Comparison of ENCODE assay signal across 32 cellular contexts in genomic region chr22:26508148-26508547, GRCh38. TPM values are rescaled to one million over a fixed set of nuclear protein-coding genes. Genes with fewer than 3 reads are reported as not detected.
DNase-seq lines count a peak whose midpoint lies in the region; ATAC-seq, FAIRE-seq and TF ChIP-seq lines count a peak whose summit lies in the region.
"Had no signal": no experiment of that assay in that cellular context is flagged by ENCODE, and none has a peak within 500 bp of the region (broad histone marks: within the 10 kb centered on the region; RNA-seq: fewer than 3 reads in every experiment).

No MANE protein-coding gene starts in this region.

- CTCF ChIA-PET in HepG2 (lab: Yijun Ruan, JAX; ENCODE audit: low intra/inter-chr PET ratio, low total read pairs), result no interaction called here
- CTCF ChIA-PET in K562 (lab: Yijun Ruan, JAX; ENCODE audit: low intra/inter-chr PET ratio), result no interaction called here

- H3K9ac ChIP-seq in HepG2 (ENCODE audit: insufficient read depth, low read depth, low read length) (no peak overlapping the region), BLaER1 (no peak overlapping the region), K562 (ENCODE audit: insufficient read depth in 1 of 2, low read depth in 2 of 2, low read length in 2 of 2) (no peak overlapping the region)

- intact Hi-C loops in HepG2 (cut with micrococcal nuclease; ENCODE audit: unreplicated experiment), result no loop called here
- intact Hi-C loops in right lobe of liver (cut with DNase I), result no loop called here
- intact Hi-C loops in K562 (cut with micrococcal nuclease), result no loop called here
- intact Hi-C loops in sigmoid colon (cut with DNase I), result no loop called here

- H3K27ac ChIP-seq in HepG2 (ENCODE audit: extremely low read length, insufficient read depth, low read length), result no peak overlapping the region
- H3K27ac ChIP-seq in right lobe of liver, result no peak overlapping the region
- H3K27ac ChIP-seq in BLaER1, result peak overlapping the region; percentile 20; the same call in 1 of the 2 replicates
- no peak overlapping the region for H3K27ac ChIP-seq in K562 (ENCODE audit: extremely low read depth, low read depth, low read length)
- H3K27ac ChIP-seq in sigmoid colon, result no peak overlapping the region
- H3K27ac ChIP-seq: 22Rv1; A549; BLaER1 treated with 17β-estradiol and CSF1 and Interleukin-3, amounts not matched to agents 10 nM and 100 nM; C4-2B had no signal

- H3K27me3 ChIP-seq in HepG2 (ENCODE audit: control insufficient read depth in 1 of 2, insufficient read depth in 2 of 2, low read length in 2 of 2) (no peaks in the 10 kb centered on the region; a peak in 1 of 5 replicates), right lobe of liver (no peaks in the 10 kb centered on the region), BLaER1 (no peaks in the 10 kb centered on the region), K562 (ENCODE audit: control insufficient read depth in 2 of 2, insufficient read depth in 2 of 2, low read length in 2 of 2) (no peaks in the 10 kb centered on the region), sigmoid colon (no peaks in the 10 kb centered on the region)
- H3K27me3 ChIP-seq: BE2C; BLaER1 treated with 17β-estradiol and CSF1 and Interleukin-3, amounts not matched to agents 10 nM and 100 nM had no signal

- H3K4me2 ChIP-seq in HepG2 (ENCODE audit: low read depth, low read length) (no peak overlapping the region), BLaER1 (peak overlapping the region; percentile 95; the same call in 1 of the 2 replicates), K562 (ENCODE audit: insufficient read depth, low read length) (no peak overlapping the region)
- H3K4me2 ChIP-seq: A549 had no signal

- in situ Hi-C loops in HepG2 (cut with HindIII; ENCODE audit: extremely low pct_ligation_motif_present, low pct_unique_long_range_greater_than_20kb), result no loop called here
- in situ Hi-C loops in K562 (cut with MboI), result no loop called here

- FAIRE-seq in HepG2 (lab: Jason Lieb, UNC), result no peak
- no peak for FAIRE-seq in K562 (lab: Jason Lieb, UNC)
- FAIRE-seq: A204.1, A549, D721Med had no signal

- DNase-seq in HepG2 (ENCODE audit: low spot score) (no peak), right lobe of liver (no peak), K562 (ENCODE audit: extremely low read depth in 1 of 4, low spot score in 3 of 4) (no peak), NCI-H345 treated with DMSO at 0.1 percent for 48 hours (lab: John Stamatoyannopoulos, UW; ENCODE audit: unreplicated experiment) (no peak), sigmoid colon (no peak)
- DNase-seq: 8988T; ACHN; AML-193; BE2C; C1 segment of cervical spinal cord; Caco-2; Calu3; CD4-positive, alpha-beta memory T cell; CD4-positive, alpha-beta T cell; CD4-positive, CD25-positive, alpha-beta regulatory T cell; CD8-positive, alpha-beta memory T cell; CD8-positive, alpha-beta T cell; COR-L47; DMS 273 treated with DMSO at 0.1 percent for 48 hours; DMS153; DMS53; DMS79; DMS79 treated with DMSO at 0.1 percent for 48 hours; DND-41; EL had no signal

- TF ChIP-seq RAD21 in HepG2 (CRISPR knock-in tag; IDR thresholded peaks at IDR 0.05) (no peak), K562 (CRISPR knock-in tag; conservative IDR thresholded peaks at IDR 0.05 in 1 of 2, IDR thresholded peaks at IDR 0.05 in 1 of 2) (no peak)

- H3K79me2 ChIP-seq in HepG2 (ENCODE audit: insufficient read depth, low read length), result peaks cover 17% of the 10 kb centered on the region
- H3K79me2 ChIP-seq in K562 (ENCODE audit: control insufficient read depth, insufficient read depth, low read length), result peaks cover 29% of the 10 kb centered on the region

- H3K4me1 ChIP-seq in HepG2 (ENCODE audit: insufficient read depth, low read length), result peaks cover 9% of the 10 kb centered on the region
- peaks cover 0 to 17% (median 9%) of the 10 kb centered on the region in 4 donors for H3K4me1 ChIP-seq in right lobe of liver
- peaks cover 71% of the 10 kb centered on the region for H3K4me1 ChIP-seq in BLaER1
- peaks cover 0 to 3% of the 10 kb centered on the region in 2 experiments; a peak in 1 of 5 replicates for H3K4me1 ChIP-seq in K562 (replicated peaks in 1 of 2; ENCODE audit: control insufficient read depth in 2 of 2, insufficient read depth in 2 of 2, low read length in 2 of 2)
- H3K4me1 ChIP-seq in sigmoid colon, result peaks cover 0 to 23% (median 20%) of the 10 kb centered on the region in 4 donors
- H3K4me1 ChIP-seq: Caco-2 had no signal

- no peaks in the 10 kb centered on the region for H3K9me1 ChIP-seq in K562 (ENCODE audit: control insufficient read depth, insufficient read depth, low read length)

- BruUV-seq in HepG2 (replicated peaks; lab: Mats Ljungman, UMichigan) (no TSS peak), K562 (replicated peaks; lab: Mats Ljungman, UMichigan) (no TSS peak)

- H4K20me1 ChIP-seq in HepG2 (ENCODE audit: insufficient read depth, low read length), result no peaks in the 10 kb centered on the region
- H4K20me1 ChIP-seq in BLaER1, result peaks cover 11% of the 10 kb centered on the region; the same call in 1 of the 2 replicates
- no peaks in the 10 kb centered on the region for H4K20me1 ChIP-seq in K562 (replicated peaks; ENCODE audit: control insufficient read depth, insufficient read depth, low read length)

- TF ChIP-seq POLR2A in HepG2 (IDR thresholded peaks at IDR 0.05; ENCODE audit: insufficient read depth in 1 of 2, low read depth in 2 of 2, low read length in 2 of 2) (no peak), right lobe of liver (IDR thresholded peaks at IDR 0.05) (no peak), K562 (conservative IDR thresholded peaks at IDR 0.05) (no peak), sigmoid colon (IDR thresholded peaks at IDR 0.05) (no peak)

- no peak overlapping the region for H2AFZ ChIP-seq in HepG2 (ENCODE audit: low read length)
- no peak overlapping the region for H2AFZ ChIP-seq in K562 (ENCODE audit: low read depth, low read length)

- no peak for TF ChIP-seq CTCF in HepG2 (CRISPR knock-in tag; IDR thresholded peaks at IDR 0.05)
- TF ChIP-seq CTCF in right lobe of liver (IDR thresholded peaks at IDR 0.05), result no peak
- TF ChIP-seq CTCF in K562 (IDR thresholded peaks at IDR 0.05 in 2 of 3, conservative IDR thresholded peaks at IDR 0.05 in 1 of 3; ENCODE audit: insufficient read depth in 2 of 3, low read depth in 1 of 3, low read length in 3 of 3), result no peak
- TF ChIP-seq CTCF in sigmoid colon (IDR thresholded peaks at IDR 0.05), result no peak

- H3K36me3 ChIP-seq in HepG2 (replicated peaks in 1 of 2; ENCODE audit: control insufficient read depth in 1 of 2, insufficient read depth in 2 of 2, low read length in 2 of 2) (peaks cover 22 to 50% of the 10 kb centered on the region in 2 experiments), right lobe of liver (peaks cover 0 to 74% (median 33%) of the 10 kb centered on the region in 4 donors), BLaER1 (peaks cover 68% of the 10 kb centered on the region), K562 (ENCODE audit: control insufficient read depth, insufficient read depth, low read length) (peaks cover 74% of the 10 kb centered on the region), sigmoid colon (peaks cover 30 to 71% (median 51%) of the 10 kb centered on the region in 4 donors)

- H3K4me3 ChIP-seq in HepG2 (replicated peaks in 1 of 3; ENCODE audit: insufficient read depth in 1 of 3, low read depth in 2 of 3, low read length in 3 of 3), result no peak overlapping the region
- no peak overlapping the region for H3K4me3 ChIP-seq in right lobe of liver
- H3K4me3 ChIP-seq in BLaER1, result no peak overlapping the region
- H3K4me3 ChIP-seq in K562, result no peak overlapping the region
- no peak overlapping the region for H3K4me3 ChIP-seq in sigmoid colon
- H3K4me3 ChIP-seq: A549; BLaER1 treated with 17β-estradiol and CSF1 and Interleukin-3, amounts not matched to agents 10 nM and 100 nM had no signal

- TF ChIP-seq EP300 in HepG2 (IDR thresholded peaks at IDR 0.05; ENCODE audit: low read depth in 2 of 2, low read length in 2 of 2) (no peak), HepG2 (CRISPR knock-in tag; IDR thresholded peaks at IDR 0.05; ENCODE audit: borderline replicate concordance) (no peak), K562 (IDR thresholded peaks at IDR 0.05; ENCODE audit: low read length) (no peak), sigmoid colon (IDR thresholded peaks at IDR 0.05) (no peak)

- POLR2A ChIA-PET in HepG2 (lab: Yijun Ruan, JAX), result interaction anchor here (0.8 to 2.1 kb wide), 2 partner anchors 11 to 24 kb away, joined by 3 to 5 read pairs; partner anchors contain the start of genes HPS4 and SRRD
- POLR2A ChIA-PET in K562 (lab: Yijun Ruan, JAX), result no interaction called here

- H3K9me3 ChIP-seq in HepG2 (ENCODE audit: low read length), result no peaks in the 10 kb centered on the region
- no peaks in the 10 kb centered on the region for H3K9me3 ChIP-seq in right lobe of liver
- H3K9me3 ChIP-seq in BLaER1, result no peaks in the 10 kb centered on the region
- no peaks in the 10 kb centered on the region for H3K9me3 ChIP-seq in K562 (replicated peaks; ENCODE audit: control insufficient read depth, insufficient read depth, low read depth, low read length)
- H3K9me3 ChIP-seq in sigmoid colon, result no peaks in the 10 kb centered on the region
- H3K9me3 ChIP-seq: A549; BE2C; BLaER1 treated with 17β-estradiol and CSF1 and Interleukin-3, amounts not matched to agents 10 nM and 100 nM; Caco-2 had no signal

- ATAC-seq in HepG2, result no peak
- no peak for ATAC-seq in right lobe of liver
- ATAC-seq in K562, result no peak
- ATAC-seq: A549; CD8-positive, alpha-beta T cell had no signal

RNA-seq across cellular contexts. Expression of gene TFIP11, which starts 4.1 kb away (rescaled TPM):
- total RNA-seq in HepG2 (2016; rRNA removed; fragmentation: Illumina TruSeq; extraction: Trizol) (20.8 and 22.8 TPM in 2 replicates), right lobe of liver (10 to 100 TPM; 17.0 to 24.1 (median 21.6) TPM), K562 (2014; rRNA removed) (23.8 and 26.5 TPM in 2 replicates), K562 (2014; rRNA removed; fragmentation: Illumina TruSeq; extraction: Trizol) (25.2 and 26.1 TPM in 2 replicates), K562 (2015; rRNA removed; fragmentation: Illumina TruSeq; extraction: Trizol) (28.5 and 29.0 TPM in 2 replicates), K562 (2021) (31.7 and 38.1 TPM in 2 replicates), sigmoid colon (10 to 100 TPM; 14.0 to 19.1 (median 15.8) TPM)
- 2.5 and 2.8 TPM in 2 replicates for total RNA-seq in HepG2 (2016; cell fraction: cytosol; rRNA removed; fragmentation: Illumina TruSeq; extraction: Trizol; ENCODE audit: low read depth)
- total RNA-seq in HepG2 (2016; cell fraction: insoluble cytoplasmic fraction; rRNA removed; fragmentation: Illumina TruSeq; extraction: Trizol), result 20.2 and 22.6 TPM in 2 replicates
- 4.9 and 5.7 TPM in 2 replicates for total RNA-seq in HepG2 (2016; cell fraction: membrane; rRNA removed; fragmentation: Illumina TruSeq; extraction: Trizol)
- total RNA-seq in HepG2 (2016; cell fraction: nucleus; rRNA removed; fragmentation: Illumina TruSeq; extraction: Trizol), result 17.0 and 24.6 TPM in 2 replicates
- polyA plus RNA-seq in HepG2 (2011; rRNA removed) (15.4 and 18.4 TPM in 2 replicates), K562 (2011; rRNA removed) (29.7 and 30.8 TPM in 2 replicates), K562 (2014; fragmentation: Illumina TruSeq; extraction: Trizol) (22.6 and 26.6 TPM in 2 replicates), K562 (2014; fragmentation: Nextera tagmentation; extraction: Ambion mirVana) (10 to 100 TPM; 11.5 to 20.8 TPM), K562 (2014; rRNA removed) (19.3 and 21.5 TPM in 2 replicates), sigmoid colon (10 to 100 TPM in 2 of 3 donors, 1 to 10 TPM in 1; 8.4 to 18.2 (median 10.2) TPM)
- 11.9 and 14.9 TPM in 2 replicates for polyA plus RNA-seq in HepG2 (2011; cell fraction: cytosol; rRNA removed)
- 19.7 and 24.6 TPM in 2 replicates for polyA plus RNA-seq in HepG2 (2011; cell fraction: nucleus; rRNA removed)
- polyA plus RNA-seq in HepG2 (2012), result 11.8 and 16.2 TPM in 2 replicates
- 0.94 and 1.1 TPM in 2 replicates for polyA plus RNA-seq in HepG2 (2016; cell fraction: cytosol; fragmentation: Illumina TruSeq; extraction: Trizol; ENCODE audit: low read depth)
- polyA plus RNA-seq in HepG2 (2016; cell fraction: insoluble cytoplasmic fraction; fragmentation: Illumina TruSeq; extraction: Trizol; ENCODE audit: low read depth), result 16.1 and 16.3 TPM in 2 replicates
- polyA plus RNA-seq in HepG2 (2016; cell fraction: membrane; fragmentation: Illumina TruSeq; extraction: Trizol; ENCODE audit: low read depth), result 1.7 and 2.2 TPM in 2 replicates
- polyA plus RNA-seq in HepG2 (2016; cell fraction: nucleus; fragmentation: Illumina TruSeq; extraction: Trizol; ENCODE audit: insufficient read depth, low read depth), result 22.2 and 27.8 TPM in 2 replicates
- polyA minus RNA-seq in HepG2 (2011; rRNA and poly(A)+ RNA removed; ENCODE audit: low replicate concordance), result 32.9 and 35.2 TPM in 2 replicates
- polyA minus RNA-seq in HepG2 (2011; cell fraction: cytosol; rRNA and poly(A)+ RNA removed), result 11.9 and 15.1 TPM in 2 replicates
- polyA minus RNA-seq in HepG2 (2011; cell fraction: nucleus; rRNA and poly(A)+ RNA removed), result 30.3 and 31.2 TPM in 2 replicates
- total RNA-seq in K562 (2011; cell fraction: chromatin; rRNA removed; ENCODE audit: low replicate concordance), result 76.4 and 89.2 TPM in 2 replicates
- 51.2 and 58.4 TPM in 2 replicates for total RNA-seq in K562 (2011; cell fraction: nucleolus; rRNA removed)
- total RNA-seq in K562 (2011; cell fraction: nucleoplasm; rRNA removed), result 52.2 and 57.7 TPM in 2 replicates
- polyA plus RNA-seq in K562 (2011; cell fraction: cytosol; rRNA removed), result 26.8 and 27.0 TPM in 2 replicates
- polyA plus RNA-seq in K562 (2011; cell fraction: nucleus; rRNA removed), result 44.9 and 57.2 TPM in 2 replicates
- polyA plus RNA-seq in K562 (2012), result 21.5 and 23.8 TPM in 2 replicates
- 44.3 and 59.6 TPM in 2 replicates for polyA minus RNA-seq in K562 (2011; rRNA and poly(A)+ RNA removed)
- 18.2 and 23.7 TPM in 2 replicates for polyA minus RNA-seq in K562 (2011; cell fraction: cytosol; rRNA and poly(A)+ RNA removed)
- 21.0 and 46.0 TPM in 2 replicates for polyA minus RNA-seq in K562 (2011; cell fraction: nucleus; rRNA and poly(A)+ RNA removed)

RNA-seq across cellular contexts. Expression of gene SRRD, which starts 24.5 kb away (rescaled TPM):
- 36.6 and 56.5 TPM in 2 replicates for total RNA-seq in HepG2 (2016; rRNA removed; fragmentation: Illumina TruSeq; extraction: Trizol)
- total RNA-seq in HepG2 (2016; cell fraction: cytosol; rRNA removed; fragmentation: Illumina TruSeq; extraction: Trizol; ENCODE audit: low read depth), result 17.9 and 19.5 TPM in 2 replicates
- 32.5 and 46.6 TPM in 2 replicates for total RNA-seq in HepG2 (2016; cell fraction: insoluble cytoplasmic fraction; rRNA removed; fragmentation: Illumina TruSeq; extraction: Trizol)
- 41.5 and 47.4 TPM in 2 replicates for total RNA-seq in HepG2 (2016; cell fraction: membrane; rRNA removed; fragmentation: Illumina TruSeq; extraction: Trizol)
- total RNA-seq in HepG2 (2016; cell fraction: nucleus; rRNA removed; fragmentation: Illumina TruSeq; extraction: Trizol), result 15.6 and 20.0 TPM in 2 replicates
- polyA plus RNA-seq in HepG2 (2011; rRNA removed), result 21.8 and 22.8 TPM in 2 replicates
- 14.2 and 19.3 TPM in 2 replicates for polyA plus RNA-seq in HepG2 (2011; cell fraction: cytosol; rRNA removed)
- polyA plus RNA-seq in HepG2 (2011; cell fraction: nucleus; rRNA removed), result 6.5 and 12.7 TPM in 2 replicates
- polyA plus RNA-seq in HepG2 (2012), result 16.5 and 18.1 TPM in 2 replicates
- polyA plus RNA-seq in HepG2 (2016; cell fraction: cytosol; fragmentation: Illumina TruSeq; extraction: Trizol; ENCODE audit: low read depth), result 38.8 and 45.5 TPM in 2 replicates
- 54.6 and 54.9 TPM in 2 replicates for polyA plus RNA-seq in HepG2 (2016; cell fraction: insoluble cytoplasmic fraction; fragmentation: Illumina TruSeq; extraction: Trizol; ENCODE audit: low read depth)
- 41.2 and 47.5 TPM in 2 replicates for polyA plus RNA-seq in HepG2 (2016; cell fraction: membrane; fragmentation: Illumina TruSeq; extraction: Trizol; ENCODE audit: low read depth)
- polyA plus RNA-seq in HepG2 (2016; cell fraction: nucleus; fragmentation: Illumina TruSeq; extraction: Trizol; ENCODE audit: insufficient read depth, low read depth), result 23.9 and 26.3 TPM in 2 replicates
- polyA minus RNA-seq in HepG2 (2011; rRNA and poly(A)+ RNA removed; ENCODE audit: low replicate concordance), result 13.6 and 15.2 TPM in 2 replicates
- 8.6 and 10.8 TPM in 2 replicates for polyA minus RNA-seq in HepG2 (2011; cell fraction: cytosol; rRNA and poly(A)+ RNA removed)
- 14.0 and 18.3 TPM in 2 replicates for polyA minus RNA-seq in HepG2 (2011; cell fraction: nucleus; rRNA and poly(A)+ RNA removed)
- total RNA-seq in right lobe of liver, result 10 to 100 TPM; 11.4 to 15.2 (median 11.8) TPM
- 21.3 and 32.0 TPM in 2 replicates for total RNA-seq in K562 (2011; cell fraction: chromatin; rRNA removed; ENCODE audit: low replicate concordance)
- 11.2 and 13.3 TPM in 2 replicates for total RNA-seq in K562 (2011; cell fraction: nucleolus; rRNA removed)
- 16.1 and 17.9 TPM in 2 replicates for total RNA-seq in K562 (2011; cell fraction: nucleoplasm; rRNA removed)
- 13.5 and 14.2 TPM in 2 replicates for total RNA-seq in K562 (2014; rRNA removed)
- 34.4 and 39.1 TPM in 2 replicates for total RNA-seq in K562 (2014; rRNA removed; fragmentation: Illumina TruSeq; extraction: Trizol)
- total RNA-seq in K562 (2015; rRNA removed; fragmentation: Illumina TruSeq; extraction: Trizol), result 27.6 and 28.7 TPM in 2 replicates
- 35.1 and 35.5 TPM in 2 replicates for total RNA-seq in K562 (2021)
- polyA plus RNA-seq in K562 (2011; rRNA removed), result 29.4 and 59.4 TPM in 2 replicates
- 15.8 and 23.9 TPM in 2 replicates for polyA plus RNA-seq in K562 (2011; cell fraction: cytosol; rRNA removed)
- polyA plus RNA-seq in K562 (2011; cell fraction: nucleus; rRNA removed), result 13.6 and 13.8 TPM in 2 replicates
- 12.8 and 19.3 TPM in 2 replicates for polyA plus RNA-seq in K562 (2012)
- polyA plus RNA-seq in K562 (2014; fragmentation: Illumina TruSeq; extraction: Trizol), result 27.8 and 34.9 TPM in 2 replicates
- 1 to 10 TPM; 4.9 to 5.7 TPM for polyA plus RNA-seq in K562 (2014; fragmentation: Nextera tagmentation; extraction: Ambion mirVana)
- 28.0 and 34.6 TPM in 2 replicates for polyA plus RNA-seq in K562 (2014; rRNA removed)
- 30.1 and 47.2 TPM in 2 replicates for polyA minus RNA-seq in K562 (2011; rRNA and poly(A)+ RNA removed)
- polyA minus RNA-seq in K562 (2011; cell fraction: cytosol; rRNA and poly(A)+ RNA removed), result 7.0 and 20.5 TPM in 2 replicates
- 4.2 and 7.7 TPM in 2 replicates for polyA minus RNA-seq in K562 (2011; cell fraction: nucleus; rRNA and poly(A)+ RNA removed)
- 10 to 100 TPM in 3 of 4 donors, 1 to 10 TPM in 1; 10.0 to 17.4 (median 11.3) TPM for total RNA-seq in sigmoid colon
- polyA plus RNA-seq in sigmoid colon, result 10 to 100 TPM in 1 of 3 donors, 1 to 10 TPM in 2; 4.4 to 10.0 (median 4.8) TPM

RNA-seq across cellular contexts. Expression of gene HPS4, which starts 24.6 kb away (rescaled TPM):
- total RNA-seq in HepG2 (2016; rRNA removed; fragmentation: Illumina TruSeq; extraction: Trizol) (29.7 and 34.0 TPM in 2 replicates), right lobe of liver (10 to 100 TPM; 10.7 to 13.8 (median 12.6) TPM), K562 (2014; rRNA removed) (17.7 and 24.7 TPM in 2 replicates), K562 (2014; rRNA removed; fragmentation: Illumina TruSeq; extraction: Trizol) (25.7 and 28.8 TPM in 2 replicates), K562 (2015; rRNA removed; fragmentation: Illumina TruSeq; extraction: Trizol) (20.7 and 22.5 TPM in 2 replicates), K562 (2021) (27.6 and 28.4 TPM in 2 replicates), sigmoid colon (10 to 100 TPM; 16.0 to 48.7 (median 20.5) TPM)
- 6.1 and 12.7 TPM in 2 replicates for total RNA-seq in HepG2 (2016; cell fraction: cytosol; rRNA removed; fragmentation: Illumina TruSeq; extraction: Trizol; ENCODE audit: low read depth)
- 28.2 and 33.4 TPM in 2 replicates for total RNA-seq in HepG2 (2016; cell fraction: insoluble cytoplasmic fraction; rRNA removed; fragmentation: Illumina TruSeq; extraction: Trizol)
- 12.8 and 13.4 TPM in 2 replicates for total RNA-seq in HepG2 (2016; cell fraction: membrane; rRNA removed; fragmentation: Illumina TruSeq; extraction: Trizol)
- 47.5 and 51.3 TPM in 2 replicates for total RNA-seq in HepG2 (2016; cell fraction: nucleus; rRNA removed; fragmentation: Illumina TruSeq; extraction: Trizol)
- polyA plus RNA-seq in HepG2 (2011; rRNA removed) (27.4 and 28.0 TPM in 2 replicates), K562 (2011; rRNA removed) (28.3 and 35.2 TPM in 2 replicates), K562 (2014; fragmentation: Illumina TruSeq; extraction: Trizol) (28.4 and 29.2 TPM in 2 replicates), K562 (2014; fragmentation: Nextera tagmentation; extraction: Ambion mirVana) (10 to 100 TPM; 12.8 to 23.7 TPM), K562 (2014; rRNA removed) (24.7 and 25.3 TPM in 2 replicates), sigmoid colon (10 to 100 TPM in 1 of 3 donors, 1 to 10 TPM in 2; 4.8 to 19.0 (median 9.0) TPM)
- polyA plus RNA-seq in HepG2 (2011; cell fraction: cytosol; rRNA removed), result 14.0 and 16.9 TPM in 2 replicates
- 114 and 121 TPM in 2 replicates for polyA plus RNA-seq in HepG2 (2011; cell fraction: nucleus; rRNA removed)
- polyA plus RNA-seq in HepG2 (2012), result 20.2 and 21.3 TPM in 2 replicates
- polyA plus RNA-seq in HepG2 (2016; cell fraction: cytosol; fragmentation: Illumina TruSeq; extraction: Trizol; ENCODE audit: low read depth), result 2.0 TPM in 2 replicates
- polyA plus RNA-seq in HepG2 (2016; cell fraction: insoluble cytoplasmic fraction; fragmentation: Illumina TruSeq; extraction: Trizol; ENCODE audit: low read depth), result 14.9 and 19.8 TPM in 2 replicates
- polyA plus RNA-seq in HepG2 (2016; cell fraction: membrane; fragmentation: Illumina TruSeq; extraction: Trizol; ENCODE audit: low read depth), result 4.4 and 5.3 TPM in 2 replicates
- 67.8 and 71.6 TPM in 2 replicates for polyA plus RNA-seq in HepG2 (2016; cell fraction: nucleus; fragmentation: Illumina TruSeq; extraction: Trizol; ENCODE audit: insufficient read depth, low read depth)
- polyA minus RNA-seq in HepG2 (2011; rRNA and poly(A)+ RNA removed; ENCODE audit: low replicate concordance), result 18.5 and 40.6 TPM in 2 replicates
- polyA minus RNA-seq in HepG2 (2011; cell fraction: cytosol; rRNA and poly(A)+ RNA removed), result 9.3 and 10.6 TPM in 2 replicates
- polyA minus RNA-seq in HepG2 (2011; cell fraction: nucleus; rRNA and poly(A)+ RNA removed), result 61.7 and 71.9 TPM in 2 replicates
- 113 and 158 TPM in 2 replicates for total RNA-seq in K562 (2011; cell fraction: chromatin; rRNA removed; ENCODE audit: low replicate concordance)
- 66.7 and 67.0 TPM in 2 replicates for total RNA-seq in K562 (2011; cell fraction: nucleolus; rRNA removed)
- 82.3 and 87.6 TPM in 2 replicates for total RNA-seq in K562 (2011; cell fraction: nucleoplasm; rRNA removed)
- polyA plus RNA-seq in K562 (2011; cell fraction: cytosol; rRNA removed), result 22.6 and 24.7 TPM in 2 replicates
- polyA plus RNA-seq in K562 (2011; cell fraction: nucleus; rRNA removed), result 98.7 and 99.9 TPM in 2 replicates
- 18.4 and 25.1 TPM in 2 replicates for polyA plus RNA-seq in K562 (2012)
- polyA minus RNA-seq in K562 (2011; rRNA and poly(A)+ RNA removed), result 44.8 and 58.9 TPM in 2 replicates
- 15.2 and 16.9 TPM in 2 replicates for polyA minus RNA-seq in K562 (2011; cell fraction: cytosol; rRNA and poly(A)+ RNA removed)
- 39.2 and 74.3 TPM in 2 replicates for polyA minus RNA-seq in K562 (2011; cell fraction: nucleus; rRNA and poly(A)+ RNA removed)

Comparison
In these comparisons a context has a peak if more than half of its experiments do, and no peak if none do; other contexts are left out.
1. Of the 241 proteins assayed by ChIP-seq in both HepG2 and K562: peak only in HepG2: none; only in K562: ADNP; in both: none; in neither: 240.